In genomic region chr3:32439421-32439820, GRCh38 we compare ENCODE assay signal across 8 cellular contexts. TPM values are rescaled to one million over a fixed set of nuclear protein-coding genes. Genes with fewer than 3 reads are reported as not detected.
DNase-seq lines count a peak whose midpoint lies in the region; ATAC-seq and TF ChIP-seq lines count a peak whose summit lies in the region.
"Not testable (repeated sequence)": the region's sequence is repeated elsewhere in the genome, so short reads cannot be mapped to it uniquely, and the experiment has no call there.

No MANE protein-coding gene starts in this region.

- DNase-seq in activated CD8-positive, alpha-beta T cell treated with anti-CD3 and anti-CD28 coated beads, Interleukin-2, amount 10 ng/mL, durations not matched to agents 7 days and 5 days, result peak; percentile 18
- DNase-seq in effector memory CD8-positive, alpha-beta T cell, result not testable (repeated sequence)
- peak; percentile 42 for DNase-seq in type B pancreatic cell (ENCODE audit: extremely low spot score, unreplicated experiment)

- peaks cover 28% of the 10 kb centered on the region for H3K36me3 Mint-ChIP-seq in activated CD8-positive, alpha-beta T cell treated with anti-CD3 and anti-CD28 coated beads, Interleukin-2, amount 10 ng/mL, durations not matched to agents 7 days and 5 days (ENCODE audit: low read depth)
- peaks cover 11% of the 10 kb centered on the region for H3K36me3 Mint-ChIP-seq in effector memory CD8-positive, alpha-beta T cell (ENCODE audit: insufficient read depth)
- H3K36me3 Mint-ChIP-seq in type B pancreatic cell, result peaks cover 12% of the 10 kb centered on the region

- H3K9me3 Mint-ChIP-seq in activated CD8-positive, alpha-beta T cell treated with anti-CD3 and anti-CD28 coated beads, Interleukin-2, amount 10 ng/mL, durations not matched to agents 7 days and 5 days (ENCODE audit: insufficient read depth); effector memory CD8-positive, alpha-beta T cell; type B pancreatic cell: not testable (repeated sequence)

- not testable (repeated sequence) for H3K36me3 ChIP-seq in KMS-11 (ENCODE audit: insufficient read depth)

- not testable (repeated sequence) for H3K4me3 ChIP-seq in KMS-11 (IDR thresholded peaks at IDR 0.05; ENCODE audit: insufficient read depth, low read depth, low read length)

- not testable (repeated sequence) for H4K20me1 ChIP-seq in KMS-11 (ENCODE audit: insufficient read depth)

- ATAC-seq in GM18520 (IDR thresholded peaks at IDR 0.05; ENCODE audit: unreplicated experiment) (peak; percentile 6), GM19455 (IDR thresholded peaks at IDR 0.05; ENCODE audit: unreplicated experiment) (peak; percentile 26), HG02588 (IDR thresholded peaks at IDR 0.05; ENCODE audit: unreplicated experiment) (peak; percentile 27), HG03066 (IDR thresholded peaks at IDR 0.05; ENCODE audit: low read depth, unreplicated experiment) (peak; percentile 15)
- not testable (repeated sequence) for ATAC-seq in activated CD8-positive, alpha-beta T cell treated with anti-CD3 and anti-CD28 coated beads, Interleukin-2, amount 10 ng/mL, durations not matched to agents 7 days and 5 days
- ATAC-seq in effector memory CD8-positive, alpha-beta T cell (replicated peaks), result peak; percentile 25

- H2AFZ ChIP-seq in KMS-11 (ENCODE audit: low read depth), result not testable (repeated sequence)

- peaks cover 16% of the 10 kb centered on the region; the same call in 1 of the 2 replicates for H3K79me2 ChIP-seq in KMS-11 (ENCODE audit: insufficient read depth, low read depth)

- peak overlapping the region; percentile 63 for H3K27ac Mint-ChIP-seq in activated CD8-positive, alpha-beta T cell treated with anti-CD3 and anti-CD28 coated beads, Interleukin-2, amount 10 ng/mL, durations not matched to agents 7 days and 5 days
- peak overlapping the region; percentile 86 to 97 for H3K27ac Mint-ChIP-seq in effector memory CD8-positive, alpha-beta T cell
- H3K27ac Mint-ChIP-seq in type B pancreatic cell, result not testable (repeated sequence)

- not testable (repeated sequence) for H3K27me3 Mint-ChIP-seq in activated CD8-positive, alpha-beta T cell treated with anti-CD3 and anti-CD28 coated beads, Interleukin-2, amount 10 ng/mL, durations not matched to agents 7 days and 5 days (ENCODE audit: low read depth); effector memory CD8-positive, alpha-beta T cell; type B pancreatic cell

- H3K4me1 Mint-ChIP-seq in activated CD8-positive, alpha-beta T cell treated with anti-CD3 and anti-CD28 coated beads, Interleukin-2, amount 10 ng/mL, durations not matched to agents 7 days and 5 days (ENCODE audit: low read depth), result peaks cover 63% of the 10 kb centered on the region
- H3K4me1 Mint-ChIP-seq in effector memory CD8-positive, alpha-beta T cell (ENCODE audit: low read depth in 2 of 2), result peaks cover 33 to 65% of the 10 kb centered on the region in 2 donors
- not testable (repeated sequence) for H3K4me1 Mint-ChIP-seq in type B pancreatic cell (ENCODE audit: unreplicated experiment)

- POLR2A ChIA-PET in activated CD8-positive, alpha-beta T cell treated with anti-CD3 and anti-CD28 coated beads, Interleukin-2, amount 10 ng/mL, durations not matched to agents 7 days and 5 days (lab: Charles Lee), result interaction anchor here (1.0 to 2.2 kb wide), 3 partner anchors 11 to 17 kb away, joined by 5 to 9 read pairs (median 6); no protein-coding TSS in a partner anchor

- H3K27me3 ChIP-seq in KMS-11 (ENCODE audit: insufficient read depth, low read depth), result not testable (repeated sequence)

- not testable (repeated sequence) for H3K4me2 ChIP-seq in KMS-11

- not testable (repeated sequence) for H3K9ac ChIP-seq in KMS-11

- not testable (repeated sequence) for TF ChIP-seq CTCF in KMS-11 (conservative IDR thresholded peaks at IDR 0.05; ENCODE audit: low read depth, low read length); type B pancreatic cell (conservative IDR thresholded peaks at IDR 0.05)

- peaks cover 63% of the 10 kb centered on the region for H3K4me1 ChIP-seq in KMS-11 (ENCODE audit: low read depth, poor library complexity, severe bottlenecking)

- H3K4me3 Mint-ChIP-seq in activated CD8-positive, alpha-beta T cell treated with anti-CD3 and anti-CD28 coated beads, Interleukin-2, amount 10 ng/mL, durations not matched to agents 7 days and 5 days; type B pancreatic cell: not testable (repeated sequence)
- peak overlapping the region; percentile 49 to 78 for H3K4me3 Mint-ChIP-seq in effector memory CD8-positive, alpha-beta T cell

- CTCF ChIA-PET in activated CD8-positive, alpha-beta T cell treated with anti-CD3 and anti-CD28 coated beads, Interleukin-2, amount 10 ng/mL, durations not matched to agents 7 days and 5 days (lab: Charles Lee), result interaction anchor here (1.0 to 4.9 kb wide), 8 partner anchors 11 to 264 kb away, joined by 3 to 29 read pairs (median 3); no protein-coding TSS in a partner anchor

- H3K27ac ChIP-seq in KMS-11, result 0 out of 2 replicates have a peak overlapping the region, but pooled peaks have one; percentile 19

RNA-seq across cellular contexts. Expression of gene CMTM7, which starts 47.8 kb away (rescaled TPM):
- 10 to 100 TPM; 38.3 to 42.3 TPM for total RNA-seq in activated CD8-positive, alpha-beta T cell treated with anti-CD3 and anti-CD28 coated beads, Interleukin-2, amount 10 ng/mL, durations not matched to agents 7 days and 5 days
- total RNA-seq in type B pancreatic cell (ENCODE audit: low replicate concordance), result 8.2 and 20.4 TPM in 2 replicates
